In genomic region chr3:12400795-12401194, GRCh38 we compare ENCODE assay signal across 11 cellular contexts.
DNase-seq lines count a peak whose midpoint lies in the region; ATAC-seq, FAIRE-seq and TF ChIP-seq lines count a peak whose summit lies in the region.
"Had no signal": no experiment of that assay in that cellular context is flagged by ENCODE, and none has a peak within 500 bp of the region (broad histone marks: within the 10 kb centered on the region; RNA-seq: fewer than 3 reads in every experiment).

No MANE protein-coding gene starts in this region.

- no peaks in the 10 kb centered on the region for H3K36me3 ChIP-seq in CD4-positive, alpha-beta memory T cell (ENCODE audit: insufficient read depth, low read length)
- H3K36me3 ChIP-seq in Karpas-422 (ENCODE audit: insufficient read depth, low read length) (no peaks in the 10 kb centered on the region), OCI-LY7 (ENCODE audit: insufficient read depth, low read length) (no peaks in the 10 kb centered on the region)
- H3K36me3 ChIP-seq: heart left ventricle had no signal

- CTCF ChIA-PET in AG04450 (lab: Charles Lee) (interaction anchor here (1.0 to 1.3 kb wide), 2 partner anchors 59 to 263 kb away, joined by 3 to 4 read pairs; no protein-coding TSS in a partner anchor), OCI-LY7 (lab: Charles Lee; ENCODE audit: unreplicated experiment) (no interaction called here)
- CTCF ChIA-PET in CD4-positive, alpha-beta memory T cell (lab: Charles Lee; ENCODE audit: partially characterized antibody) = interaction anchor here (0.6 kb wide), 1 partner anchor 320 kb away, joined by 5 read pairs; no protein-coding TSS in a partner anchor

- peaks cover 9% of the 10 kb centered on the region; the same call in 1 of the 2 replicates for H3K9me3 Mint-ChIP-seq in HFFc6
- no peaks in the 10 kb centered on the region for H3K9me3 Mint-ChIP-seq in activated T-helper 17 cell treated with anti-CD3 and anti-CD28 coated beads, Interleukin-2, amount 50 U/mL, for 72 hours
- H3K9me3 Mint-ChIP-seq in CD4-positive, alpha-beta memory T cell = no peaks in the 10 kb centered on the region

- H3K4me3 ChIP-seq in AG04450 (ENCODE audit: low read depth, low read length) = no peak overlapping the region
- no peak overlapping the region for H3K4me3 ChIP-seq in CD4-positive, alpha-beta memory T cell (ENCODE audit: low read length in 2 of 2)
- no peak overlapping the region for H3K4me3 ChIP-seq in Karpas-422 (ENCODE audit: low read length)
- no peak overlapping the region for H3K4me3 ChIP-seq in OCI-LY7 (ENCODE audit: low read depth, low read length, poor library complexity, severe bottlenecking)
- H3K4me3 ChIP-seq: heart left ventricle had no signal

- peaks cover 9% of the 10 kb centered on the region; the same call in 1 of the 2 replicates for H3K36me3 Mint-ChIP-seq in HFFc6 (ENCODE audit: low read depth)
- H3K36me3 Mint-ChIP-seq in activated T-helper 17 cell treated with anti-CD3 and anti-CD28 coated beads, Interleukin-2, amount 50 U/mL, for 72 hours (ENCODE audit: low read depth) = no peaks in the 10 kb centered on the region
- H3K36me3 Mint-ChIP-seq in CD4-positive, alpha-beta memory T cell = no peaks in the 10 kb centered on the region

- POLR2A ChIA-PET in AG04450 (lab: Yijun Ruan, JAX) (interaction anchor here (0.9 kb wide), 1 partner anchor 30 kb away, joined by 3 read pairs; no protein-coding TSS in a partner anchor), OCI-LY7 (lab: Charles Lee) (interaction anchor here (0.6 kb wide), 1 partner anchor 79 kb away, joined by 3 read pairs; no protein-coding TSS in a partner anchor)
- POLR2A ChIA-PET in CD4-positive, alpha-beta memory T cell (lab: Charles Lee; ENCODE audit: partially characterized antibody) = no interaction called here

- H3K27ac ChIP-seq in AG04450 (ENCODE audit: low read depth, low read length) (no peak overlapping the region), Karpas-422 (ENCODE audit: low read length) (no peak overlapping the region), OCI-LY7 (ENCODE audit: low read depth, low read length, poor library complexity, severe bottlenecking) (no peak overlapping the region)
- no peak overlapping the region for H3K27ac ChIP-seq in CD4-positive, alpha-beta memory T cell (ENCODE audit: low read depth, low read length)

- TF ChIP-seq CTCF in AG04450 (IDR thresholded peaks at IDR 0.05; ENCODE audit: low read depth, low read length) = no peak
- no peak for TF ChIP-seq CTCF in HFFc6 (IDR thresholded peaks at IDR 0.05)
- no peak for TF ChIP-seq CTCF in OCI-LY7 (conservative IDR thresholded peaks at IDR 0.05; ENCODE audit: low read length)

- H3K27me3 Mint-ChIP-seq in HFFc6 (ENCODE audit: insufficient read depth) = peaks cover 2% of the 10 kb centered on the region; the same call in 1 of the 2 replicates
- H3K27me3 Mint-ChIP-seq in activated T-helper 17 cell treated with anti-CD3 and anti-CD28 coated beads, Interleukin-2, amount 50 U/mL, for 72 hours = no peaks in the 10 kb centered on the region
- H3K27me3 Mint-ChIP-seq in CD4-positive, alpha-beta memory T cell = peaks cover 0 to 8% of the 10 kb centered on the region in 2 donors

- H3K4me1 ChIP-seq in CD4-positive, alpha-beta memory T cell (ENCODE audit: insufficient read depth, low read length) = no peaks in the 10 kb centered on the region
- H3K4me1 ChIP-seq in Karpas-422 (ENCODE audit: low read length) (no peaks in the 10 kb centered on the region), OCI-LY7 (ENCODE audit: insufficient read depth, low read length, poor library complexity, severe bottlenecking) (no peaks in the 10 kb centered on the region)

- ATAC-seq in activated T-helper 17 cell treated with anti-CD3 and anti-CD28 coated beads, Interleukin-2, amount 50 U/mL, for 72 hours (replicated peaks) = peak; percentile 93
- ATAC-seq in GM18873 (IDR thresholded peaks at IDR 0.05; ENCODE audit: low FRiP score, unreplicated experiment) = no peak
- ATAC-seq: heart left ventricle had no signal

- BruUV-seq in OCI-LY7 (replicated peaks; lab: Mats Ljungman, UMichigan) = no TSS peak

- H3K9ac ChIP-seq in Karpas-422 (ENCODE audit: low read length) = no peak overlapping the region

- H3K4me1 Mint-ChIP-seq in HFFc6 (ENCODE audit: low read depth) = peaks cover 34% of the 10 kb centered on the region
- peaks cover 10% of the 10 kb centered on the region for H3K4me1 Mint-ChIP-seq in activated T-helper 17 cell treated with anti-CD3 and anti-CD28 coated beads, Interleukin-2, amount 50 U/mL, for 72 hours
- H3K4me1 Mint-ChIP-seq in CD4-positive, alpha-beta memory T cell = peaks cover under 1 to 2% (median under 1%) of the 10 kb centered on the region in 4 donors

- H3K27me3 ChIP-seq in AG04450 (ENCODE audit: control insufficient read depth, insufficient read depth, low read length) (no peaks in the 10 kb centered on the region), Karpas-422 (ENCODE audit: low read length) (no peaks in the 10 kb centered on the region)
- H3K27me3 ChIP-seq in CD4-positive, alpha-beta memory T cell (ENCODE audit: insufficient read depth, low read length) = no peaks in the 10 kb centered on the region
- H3K27me3 ChIP-seq: heart left ventricle had no signal

- H3K4me2 ChIP-seq in Karpas-422 (ENCODE audit: low read depth, low read length, poor library complexity, severe bottlenecking) (no peak overlapping the region), OCI-LY7 (ENCODE audit: low read length) (no peak overlapping the region)

- intact Hi-C loops in CD4-positive, alpha-beta memory T cell (cut with micrococcal nuclease) = no loop called here
- intact Hi-C loops in OCI-LY7 (cut with micrococcal nuclease; ENCODE audit: unreplicated experiment) = no loop called here

- H3K9me2 ChIP-seq in Karpas-422 (replicated peaks; ENCODE audit: insufficient read depth, low read length) (no peaks in the 10 kb centered on the region), OCI-LY7 (ENCODE audit: insufficient read depth, low read length) (no peaks in the 10 kb centered on the region)

- H3K79me2 ChIP-seq in Karpas-422 (ENCODE audit: low read length) = no peaks in the 10 kb centered on the region
- no peaks in the 10 kb centered on the region for H3K79me2 ChIP-seq in OCI-LY7 (ENCODE audit: insufficient read depth, low read depth, low read length)

- peak overlapping the region; percentile 49 for H3K4me3 Mint-ChIP-seq in HFFc6
- H3K4me3 Mint-ChIP-seq in activated T-helper 17 cell treated with anti-CD3 and anti-CD28 coated beads, Interleukin-2, amount 50 U/mL, for 72 hours = peak overlapping the region; percentile 3
- H3K4me3 Mint-ChIP-seq in CD4-positive, alpha-beta memory T cell = no peak overlapping the region

- H3K9me3 ChIP-seq in AG04450 (ENCODE audit: control insufficient read depth, insufficient read depth, low read length) = no peaks in the 10 kb centered on the region
- H3K9me3 ChIP-seq in CD4-positive, alpha-beta memory T cell (ENCODE audit: control insufficient read depth in 1 of 2, low read length in 2 of 2) = no peaks in the 10 kb centered on the region
- H3K9me3 ChIP-seq in Karpas-422 (ENCODE audit: low read length) = no peaks in the 10 kb centered on the region
- no peaks in the 10 kb centered on the region for H3K9me3 ChIP-seq in OCI-LY7 (ENCODE audit: low read length)

- DNase-seq in AG04450 (ENCODE audit: low read depth, low spot score) = peak; percentile 32
- DNase-seq in HFFc6 = peak; percentile 80
- DNase-seq in CD4-positive, alpha-beta memory T cell = no peak
- DNase-seq in Karpas-422 = no peak
- no peak for DNase-seq in OCI-LY7 (ENCODE audit: low spot score)
- DNase-seq: activated CD4-positive, CD25-positive, alpha-beta regulatory T cell treated with anti-CD3 and anti-CD28 coated beads, Interleukin-2, amount 50 U/mL, for 72 hours; heart left ventricle; NCI-H1436 had no signal

- H2AFZ ChIP-seq in Karpas-422 (ENCODE audit: low read length) = no peak overlapping the region
- H2AFZ ChIP-seq in OCI-LY7 (ENCODE audit: low read length) = no peak overlapping the region

- no peaks in the 10 kb centered on the region for H4K20me1 ChIP-seq in Karpas-422 (ENCODE audit: insufficient read depth, low read depth, low read length)
- H4K20me1 ChIP-seq in OCI-LY7 (ENCODE audit: insufficient read depth, low read length) = no peaks in the 10 kb centered on the region

- peak overlapping the region; percentile 75 for H3K27ac Mint-ChIP-seq in HFFc6
- peak overlapping the region; percentile 13 for H3K27ac Mint-ChIP-seq in activated T-helper 17 cell treated with anti-CD3 and anti-CD28 coated beads, Interleukin-2, amount 50 U/mL, for 72 hours
- H3K27ac Mint-ChIP-seq in CD4-positive, alpha-beta memory T cell = no peak overlapping the region

- FAIRE-seq in islet of Langerhans (lab: Jason Lieb, UNC) = peak; percentile 33

Comparison
In these comparisons a context has a peak if more than half of its experiments do, and no peak if none do; other contexts are left out.
1. DNase-seq: peak in AG04450 (single experiment) and HFFc6 (single experiment); none in CD4-positive, alpha-beta memory T cell (0 of 5), Karpas-422 (single experiment) and OCI-LY7 (single experiment).
2. H3K27ac Mint-ChIP-seq: peak in HFFc6 (single experiment) and activated T-helper 17 cell treated with anti-CD3 and anti-CD28 coated beads, Interleukin-2, amount 50 U/mL, for 72 hours (single experiment); none in CD4-positive, alpha-beta memory T cell (0 of 7).
3. H3K4me3 Mint-ChIP-seq: peak in HFFc6 (single experiment) and activated T-helper 17 cell treated with anti-CD3 and anti-CD28 coated beads, Interleukin-2, amount 50 U/mL, for 72 hours (single experiment); none in CD4-positive, alpha-beta memory T cell (0 of 8).